ENCODE assay signal across 24 cellular contexts in the genomic region with DNA sequence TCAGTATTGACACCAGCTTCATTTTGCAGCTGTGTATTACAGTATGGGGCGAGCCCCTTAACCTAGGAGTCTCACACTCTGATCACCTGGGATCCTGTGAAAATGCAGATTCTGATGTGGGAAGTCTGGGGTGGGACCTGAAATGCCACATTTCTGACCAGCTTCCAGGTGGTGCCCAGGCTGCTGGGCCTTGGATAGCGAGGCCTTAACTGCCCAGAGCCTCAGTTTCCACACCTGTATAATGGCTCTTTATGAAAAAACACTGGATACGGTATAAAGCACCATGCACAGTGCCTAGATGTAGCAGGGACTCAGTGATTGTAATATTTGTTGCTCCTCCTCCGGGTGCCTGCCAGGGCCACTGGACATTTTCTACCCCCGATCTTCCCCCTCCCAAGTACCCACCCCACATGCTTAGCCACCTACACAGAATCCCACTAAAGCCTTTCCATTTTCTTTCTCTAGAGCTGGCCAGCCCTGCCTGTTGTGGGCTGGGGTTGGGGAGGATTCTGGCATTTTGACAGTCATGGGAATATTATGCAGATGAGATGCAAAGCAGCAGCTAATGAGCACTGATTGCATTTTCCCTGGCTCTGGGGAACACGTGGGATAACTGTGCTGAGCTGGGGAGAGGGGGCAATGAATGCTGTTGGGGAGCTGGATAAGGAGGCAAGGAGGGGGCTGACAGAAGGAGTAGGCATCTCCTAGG. TPM values are rescaled to one million over a fixed set of nuclear protein-coding genes. Genes with fewer than 3 reads are reported as not detected.
"Had no signal": no experiment of that assay in that cellular context is flagged by ENCODE, and none has a peak within 500 bp of the region (broad histone marks: within the 10 kb centered on the region; RNA-seq: fewer than 3 reads in every experiment).

No MANE protein-coding gene starts in this region.

- H3K9me3 Mint-ChIP-seq: activated naive CD4-positive, alpha-beta T cell treated with anti-CD3 and anti-CD28 coated beads, Interleukin-2, amount 50 U/mL, for 24 hours had no signal

- H3K36me3 Mint-ChIP-seq: stimulated activated memory B cell treated with anti-CD40 and anti-IgM and Interleukin-4, amounts not matched to agents 10 μg/mL and 1 μg/mL and 100 μg/mL, for 72 hours had no signal

- H3K4me3 Mint-ChIP-seq: activated naive CD4-positive, alpha-beta T cell treated with anti-CD3 and anti-CD28 coated beads, Interleukin-2, amount 50 U/mL, for 24 hours; activated T-cell treated with anti-CD3 and anti-CD28 coated beads, Interleukin-2, amount 50 U/mL, for 72 hours; neural crest cell; stimulated activated memory B cell treated with anti-CD40 and anti-IgM and Interleukin-4, amounts not matched to agents 10 μg/mL and 1 μg/mL and 100 μg/mL, for 72 hours had no signal

- H3K9me3 ChIP-seq: pancreas, thoracic aorta had no signal

- H3K27ac ChIP-seq: pancreas, sigmoid colon, thoracic aorta, upper lobe of left lung had no signal

- H3K27ac Mint-ChIP-seq: activated naive CD4-positive, alpha-beta T cell treated with anti-CD3 and anti-CD28 coated beads, Interleukin-2, amount 50 U/mL, for 24 hours; activated T-cell treated with anti-CD3 and anti-CD28 coated beads, Interleukin-2, amount 50 U/mL, for 72 hours; stimulated activated memory B cell treated with anti-CD40 and anti-IgM and Interleukin-4, amounts not matched to agents 10 μg/mL and 1 μg/mL and 100 μg/mL, for 72 hours had no signal

- H3K27me3 ChIP-seq: pancreas had no signal

- H3K36me3 ChIP-seq: pancreas, sigmoid colon, thoracic aorta, upper lobe of left lung had no signal

- DNase-seq: activated CD4-positive, alpha-beta T cell treated with anti-CD3 and anti-CD28 coated beads for 1 hour; activated gamma-delta T cell; activated T-cell treated with anti-CD3 and anti-CD28 coated beads, Interleukin-2, amount 50 U/mL, for 72 hours; erythroblast; midbrain; stimulated activated CD4-positive, alpha-beta T cell treated with anti-CD3 and anti-CD28 coated beads, Interleukin-4, amount 100 ng/mL, for 4 hours; T-helper 1 cell; T1000 had no signal

- FAIRE-seq: astrocyte, endometrium, frontal cortex, keratinocyte, pancreas had no signal

- H3K4me1 Mint-ChIP-seq: activated naive CD4-positive, alpha-beta T cell treated with anti-CD3 and anti-CD28 coated beads, Interleukin-2, amount 50 U/mL, for 24 hours; stimulated activated memory B cell treated with anti-CD40 and anti-IgM and Interleukin-4, amounts not matched to agents 10 μg/mL and 1 μg/mL and 100 μg/mL, for 72 hours had no signal

- H3K4me3 ChIP-seq: dorsolateral prefrontal cortex, pancreas, sigmoid colon, thoracic aorta, upper lobe of left lung had no signal

- H3K27me3 Mint-ChIP-seq: activated naive CD4-positive, alpha-beta T cell treated with anti-CD3 and anti-CD28 coated beads, Interleukin-2, amount 50 U/mL, for 24 hours had no signal

- H3K4me1 ChIP-seq: pancreas had no signal

RNA-seq across cellular contexts. Expression of gene SPDEF, which starts 44.8 kb away (rescaled TPM):
- total RNA-seq: activated CD8-positive, alpha-beta memory T cell treated with anti-CD3 and anti-CD28 coated beads for 36 hours; frontal cortex; lung microvascular endothelial cell; myocyte; renal cortical epithelial cell; thoracic aorta had no signal

RNA-seq across cellular contexts. Expression of gene PACSIN1, which starts 45.5 kb away (rescaled TPM):
- total RNA-seq: lung microvascular endothelial cell had no signal
- polyA plus RNA-seq: keratinocyte had no signal
